In genomic region chr10:100817268-100817839, GRCh38 we compare ENCODE assay signal across 17 cellular contexts.
DNase-seq lines count a peak whose midpoint lies in the region; ATAC-seq, FAIRE-seq and TF ChIP-seq lines count a peak whose summit lies in the region.
"Had no signal": no experiment of that assay in that cellular context is flagged by ENCODE, and none has a peak within 500 bp of the region (broad histone marks: within the 10 kb centered on the region; RNA-seq: fewer than 3 reads in every experiment).

No MANE protein-coding gene starts in this region.

- H3K4me2 ChIP-seq in H1 (ENCODE audit: insufficient read depth in 1 of 2, low read depth in 2 of 2, low read length in 2 of 2), result no peak overlapping the region
- H3K4me2 ChIP-seq in smooth muscle cell, result peak overlapping the region; percentile 3

- H3K4me3 ChIP-seq in H1 (ENCODE audit: extremely low read depth in 1 of 4, insufficient read depth in 2 of 4, low read depth in 3 of 4, low read length in 4 of 4), result no peak overlapping the region
- no peak overlapping the region for H3K4me3 ChIP-seq in smooth muscle cell

- no peak for TF ChIP-seq POLR2A in H1 (IDR thresholded peaks at IDR 0.05; ENCODE audit: control extremely low read depth in 1 of 2, low read depth in 2 of 2, low read length in 2 of 2)

- H4K5ac ChIP-seq in H1 (ENCODE audit: insufficient read length, low read depth, low read length), result no peak overlapping the region

- H3K79me1 ChIP-seq in H1 (ENCODE audit: low read depth, low read length), result no peaks in the 10 kb centered on the region

- no peak for ATAC-seq in activated CD8-positive, alpha-beta memory T cell treated with anti-CD3 and anti-CD28 coated beads, Interleukin-2, amount 10 ng/mL, durations not matched to agents 7 days and 5 days
- no peak for ATAC-seq in GM21529 (IDR thresholded peaks at IDR 0.05; ENCODE audit: unreplicated experiment)
- no peak for ATAC-seq in T-helper 17 cell

- no peaks in the 10 kb centered on the region for H3K23me2 ChIP-seq in H1 (ENCODE audit: low read depth, low read length)

- peaks cover 0 to 2% of the 10 kb centered on the region in 2 experiments for H4K20me1 ChIP-seq in H1 (replicated peaks in 1 of 2; ENCODE audit: control insufficient read depth in 1 of 2, insufficient read depth in 2 of 2, low read length in 2 of 2)
- no peaks in the 10 kb centered on the region for H4K20me1 ChIP-seq in smooth muscle cell (ENCODE audit: low read depth)

- H3K18ac ChIP-seq in H1 (ENCODE audit: extremely low read depth, low read length), result no peak overlapping the region

- H3K36me3 Mint-ChIP-seq in activated CD8-positive, alpha-beta memory T cell treated with anti-CD3 and anti-CD28 coated beads, Interleukin-2, amount 10 ng/mL, durations not matched to agents 7 days and 5 days, result no peaks in the 10 kb centered on the region
- H3K36me3 Mint-ChIP-seq in T-helper 17 cell (ENCODE audit: low read depth), result no peaks in the 10 kb centered on the region

- no peaks in the 10 kb centered on the region for H3K9me3 Mint-ChIP-seq in activated CD8-positive, alpha-beta memory T cell treated with anti-CD3 and anti-CD28 coated beads, Interleukin-2, amount 10 ng/mL, durations not matched to agents 7 days and 5 days (ENCODE audit: low read depth)
- H3K9me3 Mint-ChIP-seq: activated T-helper 2 cell treated with anti-CD3 and anti-CD28 coated beads, Interferon-gamma antibody, Interleukin-2, Interleukin-4, amounts not matched to agents 10 μg/mL and 5 μg/mL and 100 μg/mL, durations not matched to agents 14 hours and 24 hours and 36 hours; dendritic cell treated with granulocyte-macrophage colony-stimulating factor and Interleukin-4, amounts not matched to agents 40 ng/mL and 50 ng/mL, for 4 days had no signal

- no peak overlapping the region for H2BK5ac ChIP-seq in H1 (ENCODE audit: low read depth, low read length)

- H3K79me2 ChIP-seq in H1 (ENCODE audit: control insufficient read depth in 1 of 2, insufficient read depth in 2 of 2, low read length in 2 of 2), result no peaks in the 10 kb centered on the region
- no peaks in the 10 kb centered on the region for H3K79me2 ChIP-seq in smooth muscle cell (ENCODE audit: low read depth)

- no peak overlapping the region for H2AK5ac ChIP-seq in H1 (ENCODE audit: low read depth, low read length)

- TF ChIP-seq RAD21 in H1 (IDR thresholded peaks at IDR 0.05 in 1 of 2, conservative IDR thresholded peaks at IDR 0.05 in 1 of 2; ENCODE audit: low read depth in 2 of 2, low read length in 2 of 2), result peak; percentile 88 to 94

- H2AFZ ChIP-seq in H1 (ENCODE audit: low read length) (no peak overlapping the region), smooth muscle cell (ENCODE audit: low read depth) (no peak overlapping the region)

- no peak overlapping the region for H2BK20ac ChIP-seq in H1 (ENCODE audit: low read length)

- H3K23ac ChIP-seq in H1 (ENCODE audit: insufficient read length), result no peak overlapping the region

- TF ChIP-seq CTCF in H1 (IDR thresholded peaks at IDR 0.05; ENCODE audit: control extremely low read depth in 1 of 3, insufficient read depth in 1 of 3, low read depth in 1 of 3, low read length in 3 of 3) (peak; percentile 84 to 87 (median 86)), smooth muscle cell (IDR thresholded peaks at IDR 0.05; ENCODE audit: borderline replicate concordance, insufficient read depth, poor library complexity, severe bottlenecking) (no peak)

- no peak for TF ChIP-seq EP300 in H1 (IDR thresholded peaks at IDR 0.05; ENCODE audit: borderline replicate concordance in 1 of 2, low read depth in 2 of 2, low read length in 2 of 2)

- peak; percentile 52 for DNase-seq in activated CD8-positive, alpha-beta memory T cell treated with anti-CD3 and anti-CD28 coated beads for 24 hours
- no peak for DNase-seq in activated CD8-positive, alpha-beta memory T cell treated with anti-CD3 and anti-CD28 coated beads, Interleukin-2, amount 10 ng/mL, durations not matched to agents 7 days and 5 days
- peak; percentile 46 for DNase-seq in HuH-7.5 (ENCODE audit: low spot score)
- DNase-seq in H1 (ENCODE audit: low read depth in 1 of 2, low spot score in 2 of 2), result no peak
- no peak for DNase-seq in smooth muscle cell (lab: John Stamatoyannopoulos, UW; ENCODE audit: unreplicated experiment)
- no peak for DNase-seq in activated CD4-positive, alpha-beta T cell treated with anti-CD3 and anti-CD28 coated beads for 4 hours
- no peak for DNase-seq in T-helper 17 cell
- DNase-seq: activated CD4-positive, alpha-beta T cell treated with anti-CD3 and anti-CD28 coated beads, Interleukin-2, amount 50 U/mL, for 4 hours; anterior cingulate cortex; IMR-90; mesenchymal stem cell; NCI-H524 treated with DMSO at 0.1 percent for 48 hours; occipital lobe; SHP77 treated with DMSO at 0.1 percent for 48 hours had no signal

- no peak overlapping the region for H4K8ac ChIP-seq in H1 (ENCODE audit: extremely low read depth, insufficient read depth, low read length)

- H3K27me3 Mint-ChIP-seq in activated CD8-positive, alpha-beta memory T cell treated with anti-CD3 and anti-CD28 coated beads, Interleukin-2, amount 10 ng/mL, durations not matched to agents 7 days and 5 days, result peaks cover 78% of the 10 kb centered on the region
- H3K27me3 Mint-ChIP-seq in T-helper 17 cell, result peaks cover 81% of the 10 kb centered on the region

- H2BK12ac ChIP-seq in H1 (ENCODE audit: low read depth, low read length), result no peak overlapping the region

- H3K27me3 ChIP-seq in H1 (replicated peaks in 1 of 4; ENCODE audit: control insufficient read depth in 3 of 4, extremely low read depth in 1 of 4, insufficient read depth in 3 of 4, low read length in 3 of 4), result peaks cover 6 to 41% (median 18%) of the 10 kb centered on the region in 4 experiments
- H3K27me3 ChIP-seq in smooth muscle cell (ENCODE audit: low read depth), result peaks cover 53% of the 10 kb centered on the region

- H3K56ac ChIP-seq in H1 (replicated peaks; ENCODE audit: insufficient read length, low read depth, low read length), result no peak overlapping the region

- 77% methylated on average over 4 of the region's 4 CpGs; no CpG with 5 or more reads in 1 of the 2 experiments for WGBS in H1 (ENCODE audit: extremely low coverage in 1 of 2, insufficient coverage in 1 of 2, insufficient read length in 1 of 2, insufficient replicate concordance in 2 of 2, low coverage in 1 of 2, low lambda C conversion rate in 2 of 2, missing lambda C conversion rate in 1 of 2), 2 experiments
- 82% methylated on average over 4 of the region's 4 CpGs for WGBS in smooth muscle cell (ENCODE audit: low lambda C conversion rate)

- H3F3A ChIP-seq in smooth muscle cell (ENCODE audit: low read depth), result no peaks in the 10 kb centered on the region

- no peak overlapping the region for H3K4me3 Mint-ChIP-seq in activated CD8-positive, alpha-beta memory T cell treated with anti-CD3 and anti-CD28 coated beads, Interleukin-2, amount 10 ng/mL, durations not matched to agents 7 days and 5 days
- no peak overlapping the region for H3K4me3 Mint-ChIP-seq in T-helper 17 cell
- H3K4me3 Mint-ChIP-seq: dendritic cell treated with granulocyte-macrophage colony-stimulating factor and Interleukin-4, amounts not matched to agents 40 ng/mL and 50 ng/mL, for 4 days had no signal

- H3K27ac ChIP-seq in H1 (ENCODE audit: low read depth, low read length), result no peak overlapping the region
- no peak overlapping the region for H3K27ac ChIP-seq in smooth muscle cell (ENCODE audit: low read depth)

- no peaks in the 10 kb centered on the region for H3K9me3 ChIP-seq in H1 (ENCODE audit: insufficient read depth in 2 of 2, low read depth in 1 of 2, low read length in 1 of 2)
- H3K9me3 ChIP-seq in smooth muscle cell (replicated peaks; ENCODE audit: low read depth), result no peaks in the 10 kb centered on the region
- H3K9me3 ChIP-seq in T-helper 17 cell (ENCODE audit: control insufficient read depth, low read length, poor library complexity, severe bottlenecking), result no peaks in the 10 kb centered on the region

- H2BK120ac ChIP-seq in H1 (replicated peaks; ENCODE audit: low read depth, low read length), result no peak overlapping the region

- peak; percentile 94 for FAIRE-seq in H1 (lab: Jason Lieb, UNC)

- H3K4ac ChIP-seq in H1 (replicated peaks; ENCODE audit: insufficient read length, low read depth, low read length), result no peak overlapping the region

- CTCF ChIA-PET in activated CD8-positive, alpha-beta memory T cell treated with anti-CD3 and anti-CD28 coated beads, Interleukin-2, amount 10 ng/mL, durations not matched to agents 7 days and 5 days (lab: Charles Lee), result no interaction called here
- CTCF ChIA-PET in H1 (lab: Charles Lee; ENCODE audit: partially characterized antibody), result interaction anchor here (0.7 to 9.1 kb wide), 31 partner anchors 9 to 255 kb away, joined by 3 to 98 read pairs (median 6); no protein-coding TSS in a partner anchor

- POLR2A ChIA-PET in H1 (lab: Charles Lee; ENCODE audit: partially characterized antibody), result interaction anchor here (1.2 to 1.4 kb wide), 2 partner anchors 8 to 263 kb away, joined by 3 read pairs; no protein-coding TSS in a partner anchor

- H3K9ac ChIP-seq in H1 (replicated peaks in 1 of 4; ENCODE audit: extremely low read depth in 1 of 4, low read depth in 3 of 4, low read length in 3 of 4) (no peak overlapping the region), smooth muscle cell (ENCODE audit: low read depth) (no peak overlapping the region)

- H3K36me3 ChIP-seq in H1 (ENCODE audit: control insufficient read depth in 2 of 4, insufficient read depth in 4 of 4, low read length in 3 of 4) (no peaks in the 10 kb centered on the region), smooth muscle cell (ENCODE audit: low read depth) (no peaks in the 10 kb centered on the region)

- H3K4me1 ChIP-seq in H1 (replicated peaks in 1 of 4; ENCODE audit: control insufficient read depth in 3 of 4, insufficient read depth in 4 of 4, low read length in 3 of 4) (peaks cover 0 to 5% (median 1%) of the 10 kb centered on the region in 4 experiments; a peak in 1 of 7 replicates), smooth muscle cell (ENCODE audit: low read depth) (peaks cover 5% of the 10 kb centered on the region)

- no peak overlapping the region for H3K14ac ChIP-seq in H1 (ENCODE audit: insufficient read length)

- no peak overlapping the region for H3K27ac Mint-ChIP-seq in activated CD8-positive, alpha-beta memory T cell treated with anti-CD3 and anti-CD28 coated beads, Interleukin-2, amount 10 ng/mL, durations not matched to agents 7 days and 5 days
- H3K27ac Mint-ChIP-seq in T-helper 17 cell, result no peak overlapping the region
- H3K27ac Mint-ChIP-seq: activated T-helper 2 cell treated with anti-CD3 and anti-CD28 coated beads, Interferon-gamma antibody, Interleukin-2, Interleukin-4, amounts not matched to agents 10 μg/mL and 5 μg/mL and 100 μg/mL, durations not matched to agents 14 hours and 24 hours and 36 hours; dendritic cell treated with granulocyte-macrophage colony-stimulating factor and Interleukin-4, amounts not matched to agents 40 ng/mL and 50 ng/mL, for 4 days had no signal

- H4K91ac ChIP-seq in H1 (replicated peaks; ENCODE audit: insufficient read length, low read length), result no peak overlapping the region

- H2BK15ac ChIP-seq in H1 (ENCODE audit: low read length), result no peak overlapping the region

- no peaks in the 10 kb centered on the region for H3K4me1 Mint-ChIP-seq in activated CD8-positive, alpha-beta memory T cell treated with anti-CD3 and anti-CD28 coated beads, Interleukin-2, amount 10 ng/mL, durations not matched to agents 7 days and 5 days
- H3K4me1 Mint-ChIP-seq in T-helper 17 cell, result no peaks in the 10 kb centered on the region

TF ChIP-seq in H1, 55 proteins besides CTCF, POLR2A, EP300 and RAD21 (continues in another document):
- peak; percentile 21; the same call in 1 of the 2 replicates for TF ChIP-seq SUZ12 (IDR thresholded peaks at IDR 0.05; ENCODE audit: low read length)

Comparison
In these comparisons a context has a peak if more than half of its experiments do, and no peak if none do; other contexts are left out.
1. DNase-seq: peak in activated CD8-positive, alpha-beta memory T cell treated with anti-CD3 and anti-CD28 coated beads for 24 hours (single experiment) and HuH-7.5 (single experiment); none in activated CD8-positive, alpha-beta memory T cell treated with anti-CD3 and anti-CD28 coated beads, Interleukin-2, amount 10 ng/mL, durations not matched to agents 7 days and 5 days (single experiment), H1 (0 of 2), smooth muscle cell (single experiment), activated CD4-positive, alpha-beta T cell treated with anti-CD3 and anti-CD28 coated beads for 4 hours (0 of 2) and T-helper 17 cell (0 of 3).